ENCODE assay signal across 18 cellular contexts in the genomic region with DNA sequence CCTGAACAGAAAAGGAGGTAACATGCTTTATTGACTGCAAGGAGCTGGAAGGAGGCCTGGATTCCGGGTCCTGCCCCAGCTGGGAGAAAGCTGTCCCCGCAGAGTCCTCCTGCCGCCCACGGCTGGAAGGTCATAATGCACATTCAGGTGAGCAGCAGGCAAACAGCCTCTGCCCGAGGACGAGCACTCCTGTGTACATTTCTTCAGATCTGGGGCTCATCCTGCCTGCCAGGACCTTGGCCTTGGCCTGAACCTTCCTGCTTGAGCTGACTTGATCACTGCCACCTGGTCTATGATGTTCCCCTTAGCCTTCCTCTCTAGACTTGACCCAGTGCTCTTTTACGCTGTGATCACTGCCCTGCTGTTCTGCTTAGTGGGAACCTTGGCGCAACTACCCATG. TPM values are rescaled to one million over a fixed set of nuclear protein-coding genes. Genes with fewer than 3 reads are reported as not detected.
DNase-seq lines count a peak whose midpoint lies in the region; ATAC-seq and TF ChIP-seq lines count a peak whose summit lies in the region.
"Had no signal": no experiment of that assay in that cellular context is flagged by ENCODE, and none has a peak within 500 bp of the region (broad histone marks: within the 10 kb centered on the region; RNA-seq: fewer than 3 reads in every experiment).

No MANE protein-coding gene starts in this region.

- no peak for TF ChIP-seq RAD21 in IMR-90 (IDR thresholded peaks at IDR 0.05; ENCODE audit: low read length)

- H3K79me1 ChIP-seq in H9 (ENCODE audit: insufficient read depth, low read depth, low read length, poor library complexity, severe bottlenecking) = no peaks in the 10 kb centered on the region
- H3K79me1 ChIP-seq in IMR-90 (ENCODE audit: low read depth in 1 of 2, low read length in 2 of 2) = peaks cover 0 to 5% of the 10 kb centered on the region in 2 experiments; a peak in 1 of 4 replicates

- no peak overlapping the region for H3K4me2 ChIP-seq in H9 (ENCODE audit: insufficient read depth, insufficient read length, low read length)
- no peak overlapping the region for H3K4me2 ChIP-seq in IMR-90 (ENCODE audit: low read depth, low read length)
- H3K4me2 ChIP-seq in neural progenitor cell = no peak overlapping the region

- H2BK20ac ChIP-seq in H9 (ENCODE audit: low read depth, low read length, poor library complexity, severe bottlenecking) = no peak overlapping the region
- H2BK20ac ChIP-seq in IMR-90 (ENCODE audit: low read depth, low read length) = no peak overlapping the region

- H3K9me3 ChIP-seq in H9 (ENCODE audit: control insufficient read depth, low read depth, low read length) (peaks cover 3% of the 10 kb centered on the region), IMR-90 (ENCODE audit: control insufficient read depth, insufficient read depth, low read length) (0 out of 2 replicates have a peak, but pooled peaks cover 2% of the 10 kb centered on the region), neural progenitor cell (ENCODE audit: low read depth) (no peaks in the 10 kb centered on the region), tibial nerve (no peaks in the 10 kb centered on the region)

- intact Hi-C loops in IMR-90 (cut with micrococcal nuclease) = no loop called here

- H3K36me3 ChIP-seq in IMR-90 (ENCODE audit: control insufficient read depth, insufficient read depth, low read length) = peaks cover 2% of the 10 kb centered on the region; the same call in 1 of the 2 replicates
- no peaks in the 10 kb centered on the region for H3K36me3 ChIP-seq in neural progenitor cell
- H3K36me3 ChIP-seq in tibial nerve = peaks cover 0 to 31% (median 0%) of the 10 kb centered on the region in 3 donors

- dilution Hi-C loops in IMR-90 (cut with HindIII; ENCODE audit: low sequenced_read_pairs, unreplicated experiment) = no loop called here

- POLR2A ChIA-PET in IMR-90 (lab: Charles Lee; ENCODE audit: unreplicated experiment) = interaction anchor here (0.5 kb wide), 1 partner anchor 50 kb away, joined by 6 read pairs; no protein-coding TSS in a partner anchor

- peaks cover 23% of the 10 kb centered on the region for H3K9me1 ChIP-seq in IMR-90 (ENCODE audit: insufficient read depth, low read length)

- H2BK120ac ChIP-seq in H9 (ENCODE audit: low read depth, low read length, poor library complexity, severe bottlenecking) = no peak overlapping the region
- no peak overlapping the region for H2BK120ac ChIP-seq in IMR-90 (ENCODE audit: low read depth, low read length)

- H3K4me1 ChIP-seq in H9 (ENCODE audit: insufficient read depth, low read length) = no peaks in the 10 kb centered on the region
- H3K4me1 ChIP-seq in IMR-90 (ENCODE audit: control insufficient read depth, insufficient read depth, low read length) = peaks cover 6% of the 10 kb centered on the region
- H3K4me1 ChIP-seq in neural progenitor cell = no peaks in the 10 kb centered on the region
- H3K4me1 ChIP-seq in tibial nerve = peaks cover 0 to 18% (median 2%) of the 10 kb centered on the region in 4 donors

- no peak for TF ChIP-seq EP300 in tibial nerve (IDR thresholded peaks at IDR 0.05)

- WGBS in H9 (ENCODE audit: extremely low coverage, insufficient read length, low lambda C conversion rate) = no CpG with 5 or more reads among the region's 8 CpGs
- WGBS in IMR-90 (ENCODE audit: extremely low coverage in 2 of 2, insufficient read length in 1 of 2), 2 experiments = 75% methylated on average over 5 of the region's 8 CpGs; no CpG with 5 or more reads in 1 of the 2 experiments
- 85 to 88% methylated on average over 8 of the region's 8 CpGs for WGBS in tibial nerve, 2 donors

- no peak overlapping the region for H4K91ac ChIP-seq in H9 (ENCODE audit: insufficient read length, low read depth, low read length)
- H4K91ac ChIP-seq in IMR-90 (ENCODE audit: insufficient read depth, low read depth, low read length) = no peak overlapping the region

- H3K27me3 ChIP-seq in H9 (ENCODE audit: insufficient read depth, low read length) (peaks cover 34% of the 10 kb centered on the region), IMR-90 (ENCODE audit: control insufficient read depth, insufficient read depth, low read length) (no peaks in the 10 kb centered on the region), neural progenitor cell (peaks cover 97% of the 10 kb centered on the region), tibial nerve (no peaks in the 10 kb centered on the region)

- peaks cover 4% of the 10 kb centered on the region for H3F3A ChIP-seq in neural progenitor cell (ENCODE audit: low read depth)

- H4K5ac ChIP-seq in H9 (ENCODE audit: insufficient read length, low read depth, low read length) (peak overlapping the region; percentile 17), IMR-90 (ENCODE audit: low read depth, low read length) (no peak overlapping the region)

- H2BK5ac ChIP-seq in H9 (ENCODE audit: insufficient read length, low read length) (no peak overlapping the region), IMR-90 (ENCODE audit: low read depth, low read length, poor library complexity, severe bottlenecking) (no peak overlapping the region)

- no peak overlapping the region for H3K27ac ChIP-seq in H9 (ENCODE audit: insufficient read length, low read depth, low read length)
- H3K27ac ChIP-seq in IMR-90 (ENCODE audit: insufficient read depth, low read length) = no peak overlapping the region
- H3K27ac ChIP-seq in neural progenitor cell = no peak overlapping the region
- H3K27ac ChIP-seq in tibial nerve = no peak overlapping the region
- H3K27ac ChIP-seq: GM23248 had no signal

- TF ChIP-seq POLR2A in IMR-90 (IDR thresholded peaks at IDR 0.05; ENCODE audit: low read depth, low read length) = no peak
- TF ChIP-seq POLR2A in tibial nerve (IDR thresholded peaks at IDR 0.05) = no peak

- no peaks in the 10 kb centered on the region for H3K36me3 Mint-ChIP-seq in H9 (ENCODE audit: insufficient read depth in 1 of 3, low read depth in 3 of 3)
- H3K36me3 Mint-ChIP-seq in neural progenitor cell = no peaks in the 10 kb centered on the region

- CTCF ChIA-PET in IMR-90 (lab: Yijun Ruan, JAX) = interaction anchor here (1.1 kb wide), 1 partner anchor 16 kb away, joined by 3 read pairs; no protein-coding TSS in a partner anchor

- H3K27ac Mint-ChIP-seq in H9 (no peak overlapping the region), neural progenitor cell (peak overlapping the region; percentile 11)

- no peak for DNase-seq in H9
- no peak for DNase-seq in IMR-90
- DNase-seq in neural progenitor cell (ENCODE audit: low spot score) = no peak
- DNase-seq in tibial nerve (ENCODE audit: low spot score in 2 of 2) = no peak
- DNase-seq: C1 segment of cervical spinal cord; Calu3; CD4-positive, alpha-beta memory T cell; COR-L47; DMS53; DMS79 treated with DMSO at 0.1 percent for 48 hours; GF-D8; GM23248; H7 had no signal

- no peak overlapping the region for H3T11ph ChIP-seq in H9 (ENCODE audit: low read length)

- H2BK15ac ChIP-seq in H9 (ENCODE audit: low read depth, low read length) = no peak overlapping the region
- H2BK15ac ChIP-seq in IMR-90 (ENCODE audit: low read depth, low read length) = no peak overlapping the region

- H4K20me1 ChIP-seq in H9 (ENCODE audit: control insufficient read depth, insufficient read depth, insufficient read length) (no peaks in the 10 kb centered on the region), IMR-90 (ENCODE audit: insufficient read depth, low read length) (no peaks in the 10 kb centered on the region), neural progenitor cell (ENCODE audit: low read depth) (no peaks in the 10 kb centered on the region)

- TF ChIP-seq CTCF in H9 (conservative IDR thresholded peaks at IDR 0.05) (no peak), IMR-90 (conservative IDR thresholded peaks at IDR 0.05; ENCODE audit: low read depth, low read length) (no peak), neural progenitor cell (IDR thresholded peaks at IDR 0.05) (no peak), tibial nerve (IDR thresholded peaks at IDR 0.05) (no peak)

- H3K4ac ChIP-seq in H9 (ENCODE audit: low read depth, low read length) (no peak overlapping the region), IMR-90 (ENCODE audit: low read depth, low read length) (no peak overlapping the region)

- no TSS peak for BruUV-seq in IMR-90 (replicated peaks; lab: Mats Ljungman, UMichigan)

- no peak for ATAC-seq in IMR-90 (ENCODE audit: low read depth)
- no peak for ATAC-seq in HG03457 (IDR thresholded peaks at IDR 0.05; ENCODE audit: unreplicated experiment)
- ATAC-seq in HG03469 (IDR thresholded peaks at IDR 0.05; ENCODE audit: unreplicated experiment) = no peak
- ATAC-seq: HCT116 had no signal

- in situ Hi-C loops in IMR-90 (cut with MboI; ENCODE audit: low sequenced_read_pairs) = no loop called here

- H3K9me3 Mint-ChIP-seq in H9 (no peaks in the 10 kb centered on the region), neural progenitor cell (peaks cover 4% of the 10 kb centered on the region)
- H3K9me3 Mint-ChIP-seq: CD4-positive, alpha-beta memory T cell had no signal

- H2AFZ ChIP-seq in H9 (ENCODE audit: low read length) (no peak overlapping the region), IMR-90 (replicated peaks; ENCODE audit: low read length, poor library complexity) (no peak overlapping the region), neural progenitor cell (replicated peaks) (no peak overlapping the region)
- H2AFZ ChIP-seq: GM23248 had no signal

- H3K18ac ChIP-seq in H9 (ENCODE audit: insufficient read length, low read depth, low read length) (no peak overlapping the region), IMR-90 (ENCODE audit: low read depth, low read length) (no peak overlapping the region)

- H3K23me2 ChIP-seq in H9 (ENCODE audit: insufficient read length, low read depth, low read length, poor library complexity, severe bottlenecking) = no peaks in the 10 kb centered on the region

- H4K8ac ChIP-seq in H9 (replicated peaks; ENCODE audit: insufficient read length, low read depth, low read length) (no peak overlapping the region), IMR-90 (ENCODE audit: low read depth in 2 of 2, low read length in 2 of 2) (no peak overlapping the region)

- H3K79me2 ChIP-seq in H9 (ENCODE audit: insufficient read depth, low read length) = no peaks in the 10 kb centered on the region
- no peaks in the 10 kb centered on the region for H3K79me2 ChIP-seq in neural progenitor cell (ENCODE audit: low read depth)

- H3K27me3 Mint-ChIP-seq in H9 (ENCODE audit: low read depth) = no peaks in the 10 kb centered on the region
- peaks cover 14% of the 10 kb centered on the region for H3K27me3 Mint-ChIP-seq in neural progenitor cell (ENCODE audit: insufficient read depth, low read depth)

- H3K4me3 ChIP-seq in IMR-90 (ENCODE audit: insufficient read depth, low read depth, low read length) = no peak overlapping the region
- H3K4me3 ChIP-seq in neural progenitor cell = no peak overlapping the region
- no peak overlapping the region for H3K4me3 ChIP-seq in tibial nerve
- H3K4me3 ChIP-seq: GM23248 had no signal

- H3K9ac ChIP-seq in H9 (ENCODE audit: extremely low read depth, insufficient read length, low read length) = no peak overlapping the region
- H3K9ac ChIP-seq in IMR-90 (ENCODE audit: low read depth, low read length) = no peak overlapping the region
- H3K9ac ChIP-seq in neural progenitor cell = no peak overlapping the region
- H3K9ac ChIP-seq: GM23248 had no signal

- H3K14ac ChIP-seq in H9 (ENCODE audit: insufficient read depth, low read length) = no peak overlapping the region; the same call in 1 of the 2 replicates
- H3K14ac ChIP-seq in IMR-90 (replicated peaks; ENCODE audit: low read depth, low read length) = no peak overlapping the region

- H3K23ac ChIP-seq in H9 (ENCODE audit: insufficient read length, low read depth, low read length) (no peak overlapping the region), IMR-90 (ENCODE audit: low read depth, low read length) (no peak overlapping the region)

- H3K56ac ChIP-seq in H9 (ENCODE audit: insufficient read length, low read depth, low read length) (no peak overlapping the region), IMR-90 (ENCODE audit: extremely low read depth, insufficient read depth, low read length) (no peak overlapping the region)

- peak overlapping the region; percentile 47 for H2AK9ac ChIP-seq in IMR-90 (replicated peaks; ENCODE audit: low read depth, low read length, poor library complexity)

- H3K4me1 Mint-ChIP-seq in H9 = no peaks in the 10 kb centered on the region
- H3K4me1 Mint-ChIP-seq in neural progenitor cell = peaks cover 9% of the 10 kb centered on the region
- H3K4me1 Mint-ChIP-seq: CD4-positive, alpha-beta memory T cell had no signal

- no peak overlapping the region for H2BK12ac ChIP-seq in H9 (ENCODE audit: insufficient read length, low read depth, low read length)

- H3K4me3 Mint-ChIP-seq in H9 (no peak overlapping the region), neural progenitor cell (peak overlapping the region; percentile 50)
- H3K4me3 Mint-ChIP-seq: CD4-positive, alpha-beta memory T cell had no signal

- H2AK5ac ChIP-seq in H9 (ENCODE audit: insufficient read length, low read length) = no peak overlapping the region
- no peak overlapping the region for H2AK5ac ChIP-seq in IMR-90 (ENCODE audit: low read depth, low read length)

RNA-seq across cellular contexts. Expression of a gene that starts 17.9 kb away (rescaled TPM):
- total RNA-seq in H9 (2021) = 0.44 and 0.52 TPM in 2 replicates
- total RNA-seq in IMR-90 (2012; rRNA removed) = 14.3 and 15.8 TPM in 2 replicates
- polyA plus RNA-seq in IMR-90 (2012; rRNA removed) = 3.7 and 5.3 TPM in 2 replicates
- polyA plus RNA-seq in IMR-90 (2012; cell fraction: cytosol; rRNA removed) = 1.0 and 1.7 TPM in 2 replicates
- 1.1 and 6.8 TPM in 2 replicates for polyA plus RNA-seq in IMR-90 (2012; cell fraction: nucleus; rRNA removed; ENCODE audit: low replicate concordance)
- 10.4 and 15.4 TPM in 2 replicates for total RNA-seq in neural progenitor cell (ENCODE audit: low replicate concordance)
- 10 to 100 TPM; 22.8 to 35.0 (median 30.2) TPM for total RNA-seq in tibial nerve

RNA-seq across cellular contexts. Expression of a gene that starts 37.1 kb away (rescaled TPM):
- total RNA-seq in H9 (2021) (0.29 and 0.37 TPM in 2 replicates), IMR-90 (2012; rRNA removed) (3.0 and 3.3 TPM in 2 replicates), neural progenitor cell (ENCODE audit: low replicate concordance) (0.53 and 0.54 TPM in 2 replicates), tibial nerve (10 to 100 TPM; 21.0 to 48.5 (median 38.8) TPM)
- polyA plus RNA-seq in IMR-90 (2012; rRNA removed) = 5.4 and 6.3 TPM in 2 replicates
- polyA plus RNA-seq in IMR-90 (2012; cell fraction: cytosol; rRNA removed) = 3.4 and 5.3 TPM in 2 replicates
- polyA plus RNA-seq in IMR-90 (2012; cell fraction: nucleus; rRNA removed; ENCODE audit: low replicate concordance) = 6.6 and 11.2 TPM in 2 replicates
- total RNA-seq: A172, H1 had no signal

RNA-seq across cellular contexts. Expression of a gene that starts 43.4 kb away (rescaled TPM):
- 196 and 197 TPM in 2 replicates for total RNA-seq in H9 (2021)
- total RNA-seq in IMR-90 (2012; rRNA removed) = 99.7 and 152 TPM in 2 replicates
- polyA plus RNA-seq in IMR-90 (2012; rRNA removed) = 107 and 111 TPM in 2 replicates
- polyA plus RNA-seq in IMR-90 (2012; cell fraction: cytosol; rRNA removed) = 30.2 and 57.0 TPM in 2 replicates
- polyA plus RNA-seq in IMR-90 (2012; cell fraction: nucleus; rRNA removed; ENCODE audit: low replicate concordance) = 14.3 and 62.0 TPM in 2 replicates
- 231 and 317 TPM in 2 replicates for total RNA-seq in neural progenitor cell (ENCODE audit: low replicate concordance)
- total RNA-seq in tibial nerve = 10 to 100 TPM; 63.6 to 79.8 (median 74.1) TPM
